Comparison of ENCODE assay signal across 20 cellular contexts in genomic region chr12:40827923-40828592, GRCh38.
DNase-seq lines count a peak whose midpoint lies in the region; ATAC-seq and TF ChIP-seq lines count a peak whose summit lies in the region.
"Had no signal": no experiment of that assay in that cellular context is flagged by ENCODE, and none has a peak within 500 bp of the region (broad histone marks: within the 10 kb centered on the region; RNA-seq: fewer than 3 reads in every experiment).

No MANE protein-coding gene starts in this region.

- H2BK5ac ChIP-seq in neuronal stem cell (ENCODE audit: low read length) = no peak overlapping the region

- H3K36me3 ChIP-seq in HEK293 (ENCODE audit: control insufficient read depth in 2 of 2, insufficient read depth in 1 of 2, low read length in 2 of 2) = no peaks in the 10 kb centered on the region
- H3K36me3 ChIP-seq in iPS-18a (ENCODE audit: control insufficient read depth, low read depth, low read length) = no peaks in the 10 kb centered on the region
- no peaks in the 10 kb centered on the region for H3K36me3 ChIP-seq in neuronal stem cell (replicated peaks in 1 of 2; ENCODE audit: control insufficient read depth in 2 of 2, insufficient read depth in 2 of 2, low read length in 2 of 2)
- H3K36me3 ChIP-seq: HAP-1, heart left ventricle, stomach, uterus had no signal

- ATAC-seq in naive thymus-derived CD8-positive, alpha-beta T cell = no peak
- ATAC-seq: effector memory CD8-positive, alpha-beta T cell; heart left ventricle; left cardiac atrium; mucosa of descending colon had no signal

- H2AK5ac ChIP-seq in neuronal stem cell (ENCODE audit: low read depth, low read length) = no peak overlapping the region

- H3K23ac ChIP-seq in neuronal stem cell (ENCODE audit: low read depth, low read length, poor library complexity) = no peak overlapping the region

- no peak overlapping the region for H3K14ac ChIP-seq in neuronal stem cell (ENCODE audit: low read length)

- H4K91ac ChIP-seq in neuronal stem cell (ENCODE audit: low read depth, low read length, poor library complexity) = no peak overlapping the region

- H3K4me3 ChIP-seq in HEK293 (ENCODE audit: low read depth, low read length) = no peak overlapping the region
- peak overlapping the region; percentile 45 for H3K4me3 ChIP-seq in iPS-18a (ENCODE audit: low read length)
- no peak overlapping the region for H3K4me3 ChIP-seq in neuronal stem cell (ENCODE audit: low read length in 2 of 2)
- H3K4me3 ChIP-seq: HAP-1, heart left ventricle, mucosa of descending colon, stomach, uterus had no signal

- H2BK15ac ChIP-seq in neuronal stem cell (ENCODE audit: low read length) = no peak overlapping the region

- peak; percentile 33 for DNase-seq in SW480 (ENCODE audit: low spot score)
- no peak for DNase-seq in neuronal stem cell (ENCODE audit: low spot score)
- DNase-seq in naive thymus-derived CD8-positive, alpha-beta T cell = no peak
- DNase-seq in SIG-M5 (lab: John Stamatoyannopoulos, UW) = no peak
- DNase-seq in stimulated activated naive CD4-positive, alpha-beta T cell treated with Interleukin-2 at 50 U/mL for 16 hours (lab: John Stamatoyannopoulos, UW) = no peak
- DNase-seq: activated CD4-positive, alpha-beta T cell treated with anti-CD3 and anti-CD28 coated beads, Interleukin-2, amount 10 ng/mL, durations not matched to agents 24 days and 14 days; activated CD8-positive, alpha-beta memory T cell treated with anti-CD3 and anti-CD28 coated beads, Interleukin-2, amount 50 U/mL, for 4 hours; activated gamma-delta T cell; effector memory CD8-positive, alpha-beta T cell; heart left ventricle; left cardiac atrium; mucosa of descending colon; NCI-H1930; NCI-H524 treated with DMSO at 0.1 percent for 48 hours; stimulated activated CD4-positive, alpha-beta T cell treated with anti-CD3 and anti-CD28 coated beads, Interleukin-1b, Interleukin-23, amount 100 ng/mL, for 48 hours; stomach; uterus had no signal

- no peak overlapping the region for H3K4me3 Mint-ChIP-seq in naive thymus-derived CD8-positive, alpha-beta T cell
- H3K4me3 Mint-ChIP-seq: activated CD4-positive, alpha-beta T cell treated with anti-CD3 and anti-CD28 coated beads, Interleukin-2, amount 10 ng/mL, durations not matched to agents 24 days and 14 days; effector memory CD8-positive, alpha-beta T cell had no signal

- POLR2A ChIA-PET in HEK293 (lab: Yijun Ruan, JAX) = no interaction called here
- POLR2A ChIA-PET in naive thymus-derived CD8-positive, alpha-beta T cell (lab: Charles Lee) = no interaction called here

- no peak overlapping the region for H3K27ac Mint-ChIP-seq in naive thymus-derived CD8-positive, alpha-beta T cell
- H3K27ac Mint-ChIP-seq: activated CD4-positive, alpha-beta T cell treated with anti-CD3 and anti-CD28 coated beads, Interleukin-2, amount 10 ng/mL, durations not matched to agents 24 days and 14 days; effector memory CD8-positive, alpha-beta T cell had no signal

- no peak overlapping the region for H2BK120ac ChIP-seq in neuronal stem cell (ENCODE audit: low read depth, low read length)

- H2BK12ac ChIP-seq in neuronal stem cell (ENCODE audit: low read length) = no peak overlapping the region

- no peaks in the 10 kb centered on the region for H3K79me1 ChIP-seq in neuronal stem cell (ENCODE audit: low read depth, low read length)

- H3K4me1 Mint-ChIP-seq in naive thymus-derived CD8-positive, alpha-beta T cell = no peaks in the 10 kb centered on the region
- H3K4me1 Mint-ChIP-seq: activated CD4-positive, alpha-beta T cell treated with anti-CD3 and anti-CD28 coated beads, Interleukin-2, amount 10 ng/mL, durations not matched to agents 24 days and 14 days had no signal

- no peak overlapping the region for H4K8ac ChIP-seq in neuronal stem cell (ENCODE audit: low read depth, low read length)

- H3K4me2 ChIP-seq in neuronal stem cell (ENCODE audit: insufficient read depth, low read length, poor library complexity, severe bottlenecking) = no peak overlapping the region

- peak overlapping the region; percentile 44 for H2AFZ ChIP-seq in neuronal stem cell (ENCODE audit: low read length)

- CTCF ChIA-PET in HEK293 (lab: Yijun Ruan, JAX) = no interaction called here

- no CpG with 5 or more reads among the region's 12 CpGs for WGBS in neuronal stem cell (ENCODE audit: extremely low coverage in 2 of 2, insufficient read length in 2 of 2, insufficient replicate concordance in 1 of 2), 2 donors

- peaks cover 0 to 3% (median 0%) of the 10 kb centered on the region in 9 donors for H3K9me3 Mint-ChIP-seq in naive thymus-derived CD8-positive, alpha-beta T cell
- H3K9me3 Mint-ChIP-seq: activated CD4-positive, alpha-beta T cell treated with anti-CD3 and anti-CD28 coated beads, Interleukin-2, amount 10 ng/mL, durations not matched to agents 24 days and 14 days had no signal

- no peak overlapping the region for H3K18ac ChIP-seq in neuronal stem cell (ENCODE audit: low read length)

- no peak overlapping the region for H3K27ac ChIP-seq in HEK293 (ENCODE audit: extremely low read depth, low read depth, low read length)
- H3K27ac ChIP-seq in iPS-18a (ENCODE audit: low read length) = no peak overlapping the region
- H3K27ac ChIP-seq in neuronal stem cell (replicated peaks; ENCODE audit: low read length) = no peak overlapping the region
- H3K27ac ChIP-seq: heart left ventricle, stomach, uterus had no signal

- H3K9ac ChIP-seq in iPS-18a (ENCODE audit: low read length) = no peak overlapping the region
- H3K9ac ChIP-seq in neuronal stem cell (ENCODE audit: low read depth, low read length, poor library complexity) = no peak overlapping the region

- no peak overlapping the region for H3K4ac ChIP-seq in neuronal stem cell (ENCODE audit: low read length)

- H3K27me3 Mint-ChIP-seq in naive thymus-derived CD8-positive, alpha-beta T cell = no peaks in the 10 kb centered on the region
- H3K27me3 Mint-ChIP-seq: activated CD4-positive, alpha-beta T cell treated with anti-CD3 and anti-CD28 coated beads, Interleukin-2, amount 10 ng/mL, durations not matched to agents 24 days and 14 days; effector memory CD8-positive, alpha-beta T cell had no signal

- H3K4me1 ChIP-seq in HEK293 (ENCODE audit: control insufficient read depth, insufficient read depth, low read length) (no peaks in the 10 kb centered on the region), iPS-18a (ENCODE audit: control insufficient read depth, low read depth, low read length) (peaks cover 24% of the 10 kb centered on the region), neuronal stem cell (ENCODE audit: control insufficient read depth in 2 of 2, insufficient read depth in 1 of 2, low read depth in 1 of 2, low read length in 2 of 2) (peaks cover 2 to 5% of the 10 kb centered on the region in 2 donors)
- H3K4me1 ChIP-seq: HAP-1, heart left ventricle, uterus had no signal

- no peaks in the 10 kb centered on the region for H3K27me3 ChIP-seq in iPS-18a (ENCODE audit: control insufficient read depth, insufficient read depth, low read length)
- no peaks in the 10 kb centered on the region for H3K27me3 ChIP-seq in neuronal stem cell (ENCODE audit: control insufficient read depth in 3 of 3, insufficient read depth in 3 of 3, low read depth in 1 of 3, low read length in 3 of 3)
- H3K27me3 ChIP-seq: stomach, uterus had no signal

- H3K9me3 ChIP-seq in HEK293 (ENCODE audit: control insufficient read depth, insufficient read depth, low read depth, low read length) (no peaks in the 10 kb centered on the region), iPS-18a (ENCODE audit: control insufficient read depth, low read depth, low read length) (no peaks in the 10 kb centered on the region), neuronal stem cell (replicated peaks in 1 of 2; ENCODE audit: control insufficient read depth in 2 of 2, insufficient read depth in 1 of 2, low read depth in 1 of 2, low read length in 2 of 2) (no peaks in the 10 kb centered on the region)
- H3K9me3 ChIP-seq: HAP-1, heart left ventricle, mucosa of descending colon, stomach, uterus had no signal

- TF ChIP-seq CTCF in HEK293 (tag by site-specific recombination; IDR thresholded peaks at IDR 0.05) = no peak

- H3K36me3 Mint-ChIP-seq in naive thymus-derived CD8-positive, alpha-beta T cell = no peaks in the 10 kb centered on the region

TF ChIP-seq in HEK293, 187 proteins besides CTCF, POLR2A, EP300 and RAD21 (continues in another document):
- TF ChIP-seq ZFP3 (tag by site-specific recombination; IDR thresholded peaks at IDR 0.05; ENCODE audit: low read depth) (no peak), ZNF660 (tag by site-specific recombination; IDR thresholded peaks at IDR 0.05) (no peak), ZNF350 (tag by site-specific recombination; IDR thresholded peaks at IDR 0.05) (no peak), ZSCAN18 (tag by site-specific recombination; IDR thresholded peaks at IDR 0.05) (no peak), ZBTB26 (tag by site-specific recombination; optimal IDR thresholded peaks at IDR 0.05) (no peak), ZNF112 (tag by site-specific recombination; IDR thresholded peaks at IDR 0.05) (no peak), ZNF776 (tag by site-specific recombination; IDR thresholded peaks at IDR 0.05; ENCODE audit: borderline replicate concordance) (no peak), SCRT2 (tag by site-specific recombination; IDR thresholded peaks at IDR 0.05) (peak; percentile 59), ZNF426 (tag by site-specific recombination; IDR thresholded peaks at IDR 0.05) (no peak), ZNF24 (tag by site-specific recombination; IDR thresholded peaks at IDR 0.05) (no peak), ZNF48 (tag by site-specific recombination; IDR thresholded peaks at IDR 0.05) (no peak), ZNF501 (tag by site-specific recombination; IDR thresholded peaks at IDR 0.05) (no peak)
